Comparison of ENCODE assay signal across 14 cellular contexts in the genomic region with DNA sequence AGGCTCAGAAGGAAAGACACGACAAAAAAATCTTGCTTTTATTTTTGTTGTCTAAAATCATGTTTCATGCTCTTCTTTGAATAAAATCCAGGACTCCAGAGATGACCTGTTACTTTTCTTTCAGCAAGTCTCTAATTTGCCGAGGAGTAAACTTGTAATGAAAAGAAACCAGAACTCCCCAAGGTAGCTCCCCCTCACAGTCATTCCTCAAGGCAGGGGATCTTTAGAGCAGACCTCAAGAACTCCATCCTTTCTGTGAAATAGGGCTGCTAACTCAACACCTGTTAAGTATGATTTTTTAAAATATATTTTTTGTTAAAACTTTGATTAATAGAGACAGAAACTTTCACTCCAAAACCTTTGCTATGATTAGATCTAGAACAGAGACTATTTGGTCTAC.
DNase-seq lines count a peak whose midpoint lies in the region; ATAC-seq, FAIRE-seq and TF ChIP-seq lines count a peak whose summit lies in the region.
"Had no signal": no experiment of that assay in that cellular context is flagged by ENCODE, and none has a peak within 500 bp of the region (broad histone marks: within the 10 kb centered on the region; RNA-seq: fewer than 3 reads in every experiment).

No MANE protein-coding gene starts in this region.

- TF ChIP-seq POLR2A in A549 (IDR thresholded peaks at IDR 0.05; ENCODE audit: low read length) (no peak), GM18505 (IDR thresholded peaks at IDR 0.05; ENCODE audit: borderline replicate concordance, extremely low read depth, insufficient read depth, insufficient read length) (no peak)

- H3K36me3 Mint-ChIP-seq in GM23338 (ENCODE audit: low read depth), result no peaks in the 10 kb centered on the region
- no peaks in the 10 kb centered on the region for H3K36me3 Mint-ChIP-seq in nephron (ENCODE audit: low read depth)
- no peaks in the 10 kb centered on the region for H3K36me3 Mint-ChIP-seq in CD4-positive, alpha-beta memory T cell
- H3K36me3 Mint-ChIP-seq: natural killer cell treated with Interleukin-12 subunit alpha and Interleukin-12 subunit beta and Interleukin-15 and Interleukin-18, amount 100 ng/mL, for 72 hours had no signal

- no peaks in the 10 kb centered on the region for H3K9me3 ChIP-seq in A549
- no peaks in the 10 kb centered on the region for H3K9me3 ChIP-seq in adipocyte (ENCODE audit: control insufficient read depth, low read length)
- no peaks in the 10 kb centered on the region for H3K9me3 ChIP-seq in CD4-positive, alpha-beta memory T cell (ENCODE audit: control insufficient read depth in 1 of 2, low read length in 2 of 2)
- H3K9me3 ChIP-seq: adrenal gland, esophagus squamous epithelium, HAP-1 had no signal

- ATAC-seq in A549 (peak in 1 of 2 experiments; percentile 18; a peak in 2 of 6 replicates), GM23338 (no peak), HG03280 (IDR thresholded peaks at IDR 0.05; ENCODE audit: unreplicated experiment) (no peak), GM18505 (IDR thresholded peaks at IDR 0.05; ENCODE audit: unreplicated experiment) (no peak)
- ATAC-seq: natural killer cell treated with Interleukin-12 subunit alpha and Interleukin-12 subunit beta and Interleukin-15 and Interleukin-18, amount 100 ng/mL, for 72 hours had no signal

- DNase-seq in A549 (ENCODE audit: low read depth in 1 of 2, low spot score in 1 of 2) (no peak), GM23338 (ENCODE audit: low spot score) (no peak), adipocyte (ENCODE audit: low read depth) (no peak), NCI-H748 (lab: John Stamatoyannopoulos, UW; ENCODE audit: unreplicated experiment) (no peak)
- DNase-seq in CD4-positive, alpha-beta memory T cell, result no peak
- DNase-seq: activated CD4-positive, alpha-beta T cell treated with anti-CD3 and anti-CD28 coated beads, Interleukin-2, amount 50 U/mL, for 1 hour had no signal

- H3K36me3 ChIP-seq in GM23338 (ENCODE audit: insufficient read depth) (no peaks in the 10 kb centered on the region), adipocyte (ENCODE audit: control insufficient read depth, insufficient read depth, low read length, severe bottlenecking) (no peaks in the 10 kb centered on the region)
- no peaks in the 10 kb centered on the region for H3K36me3 ChIP-seq in CD4-positive, alpha-beta memory T cell (ENCODE audit: insufficient read depth, low read length)
- H3K36me3 ChIP-seq: adrenal gland, esophagus squamous epithelium, HAP-1 had no signal

- H3K27me3 ChIP-seq in GM23338 (ENCODE audit: insufficient read depth) (no peaks in the 10 kb centered on the region), adipocyte (replicated peaks; ENCODE audit: control insufficient read depth, insufficient read depth, low read length) (peaks cover 12% of the 10 kb centered on the region)
- no peaks in the 10 kb centered on the region for H3K27me3 ChIP-seq in CD4-positive, alpha-beta memory T cell (ENCODE audit: insufficient read depth, low read length)
- H3K27me3 ChIP-seq: adrenal gland, esophagus squamous epithelium had no signal

- H3K4me1 ChIP-seq in A549 (peaks cover 23% of the 10 kb centered on the region), GM23338 (ENCODE audit: insufficient read depth) (0 out of 2 replicates have a peak, but pooled peaks cover 4% of the 10 kb centered on the region), adipocyte (ENCODE audit: control insufficient read depth, insufficient read depth, low read length) (peaks cover 15% of the 10 kb centered on the region)
- no peaks in the 10 kb centered on the region for H3K4me1 ChIP-seq in CD4-positive, alpha-beta memory T cell (ENCODE audit: insufficient read depth, low read length)
- H3K4me1 ChIP-seq: adrenal gland, HAP-1 had no signal

- WGBS in A549 (ENCODE audit: missing lambda C conversion rate), result 85% methylated on average over 2 of the region's 2 CpGs

- TF ChIP-seq CTCF in A549 (IDR thresholded peaks at IDR 0.05) (no peak), GM23338 (conservative IDR thresholded peaks at IDR 0.05; ENCODE audit: low read depth in 2 of 2) (no peak), nephron (IDR thresholded peaks at IDR 0.05; ENCODE audit: unreplicated experiment in 3 of 3) (no peak)

- peaks cover 5% of the 10 kb centered on the region for H3K27me3 Mint-ChIP-seq in GM23338 (ENCODE audit: insufficient read depth, low read depth, poor library complexity)
- peaks cover 12% of the 10 kb centered on the region for H3K27me3 Mint-ChIP-seq in nephron (ENCODE audit: low read depth)
- peaks cover 5 to 15% of the 10 kb centered on the region in 2 donors for H3K27me3 Mint-ChIP-seq in CD4-positive, alpha-beta memory T cell

- H3K27ac Mint-ChIP-seq in GM23338, result no peak overlapping the region
- H3K27ac Mint-ChIP-seq in nephron, result peak overlapping the region; percentile 85 to 94 (median 88)
- peak overlapping the region in 1 of 7 donors; percentile 62 for H3K27ac Mint-ChIP-seq in CD4-positive, alpha-beta memory T cell
- H3K27ac Mint-ChIP-seq: dendritic cell treated with granulocyte-macrophage colony-stimulating factor and Interleukin-4, amounts not matched to agents 40 ng/mL and 50 ng/mL, for 4 days; natural killer cell treated with Interleukin-12 subunit alpha and Interleukin-12 subunit beta and Interleukin-15 and Interleukin-18, amount 100 ng/mL, for 72 hours had no signal

- no peaks in the 10 kb centered on the region for H3K9me2 ChIP-seq in GM23338 (ENCODE audit: insufficient read depth)

- TF ChIP-seq EP300 in A549 (IDR thresholded peaks at IDR 0.05), result no peak

- CTCF ChIA-PET in A549 (lab: Yijun Ruan, JAX), result interaction anchor here (0.5 to 18.8 kb wide), 85 partner anchors 9 to 884 kb away, joined by 3 to 840 read pairs (median 5); a partner anchor contains a TSS
- CTCF ChIA-PET in CD4-positive, alpha-beta memory T cell (lab: Charles Lee; ENCODE audit: partially characterized antibody), result interaction anchor here (1.1 kb wide), 1 partner anchor 128 kb away, joined by 3 read pairs; no protein-coding TSS in a partner anchor

- H3K4me3 ChIP-seq in A549, result no peak overlapping the region
- no peak overlapping the region for H3K4me3 ChIP-seq in GM23338
- no peak overlapping the region for H3K4me3 ChIP-seq in adipocyte (ENCODE audit: low read length)
- no peak overlapping the region for H3K4me3 ChIP-seq in CD4-positive, alpha-beta memory T cell (ENCODE audit: low read length in 2 of 2)
- H3K4me3 ChIP-seq: adrenal gland, esophagus squamous epithelium, HAP-1 had no signal

- no peaks in the 10 kb centered on the region for H3K79me2 ChIP-seq in GM23338 (replicated peaks; ENCODE audit: insufficient read depth)

- no peaks in the 10 kb centered on the region for H4K20me1 ChIP-seq in GM23338 (replicated peaks; ENCODE audit: insufficient read depth)

- no peak overlapping the region for H3K4me3 Mint-ChIP-seq in GM23338
- H3K4me3 Mint-ChIP-seq in nephron, result no peak overlapping the region
- H3K4me3 Mint-ChIP-seq in CD4-positive, alpha-beta memory T cell, result no peak overlapping the region
- H3K4me3 Mint-ChIP-seq: dendritic cell treated with granulocyte-macrophage colony-stimulating factor and Interleukin-4, amounts not matched to agents 40 ng/mL and 50 ng/mL, for 4 days; natural killer cell treated with Interleukin-12 subunit alpha and Interleukin-12 subunit beta and Interleukin-15 and Interleukin-18, amount 100 ng/mL, for 72 hours had no signal

- H3K9me3 Mint-ChIP-seq in GM23338 (no peaks in the 10 kb centered on the region), nephron (no peaks in the 10 kb centered on the region)
- no peaks in the 10 kb centered on the region for H3K9me3 Mint-ChIP-seq in CD4-positive, alpha-beta memory T cell
- H3K9me3 Mint-ChIP-seq: dendritic cell treated with granulocyte-macrophage colony-stimulating factor and Interleukin-4, amounts not matched to agents 40 ng/mL and 50 ng/mL, for 4 days; natural killer cell treated with Interleukin-12 subunit alpha and Interleukin-12 subunit beta and Interleukin-15 and Interleukin-18, amount 100 ng/mL, for 72 hours had no signal

- POLR2A ChIA-PET in A549 (lab: Yijun Ruan, JAX), result interaction anchor here (0.7 kb wide), 1 partner anchor 372 kb away, joined by 3 read pairs; no protein-coding TSS in a partner anchor
- POLR2A ChIA-PET in CD4-positive, alpha-beta memory T cell (lab: Charles Lee; ENCODE audit: partially characterized antibody), result no interaction called here

- no peak for TF ChIP-seq RAD21 in A549 (conservative IDR thresholded peaks at IDR 0.05 in 1 of 2, IDR thresholded peaks at IDR 0.05 in 1 of 2)

- H3K4me2 ChIP-seq in A549, result peak overlapping the region; percentile 8; the same call in 1 of the 3 replicates
- no peak overlapping the region for H3K4me2 ChIP-seq in GM23338

- no peaks in the 10 kb centered on the region for H3F3A ChIP-seq in GM23338 (replicated peaks; ENCODE audit: low read depth)

- H3K4me1 Mint-ChIP-seq in GM23338 (peaks cover 8% of the 10 kb centered on the region), nephron (peaks cover 28% of the 10 kb centered on the region)
- H3K4me1 Mint-ChIP-seq in CD4-positive, alpha-beta memory T cell, result peaks cover 0 to 2% (median 0%) of the 10 kb centered on the region in 4 donors

- peak overlapping the region; percentile 65 for H3K9ac ChIP-seq in adipocyte (ENCODE audit: low read length)

- intact Hi-C loops in CD4-positive, alpha-beta memory T cell (cut with micrococcal nuclease), result no loop called here

- no peak for FAIRE-seq in A549 (lab: Jason Lieb, UNC)

- H2AFZ ChIP-seq in GM23338, result 0 out of 2 replicates have a peak overlapping the region, but pooled peaks have one; percentile 80

- H3K27ac ChIP-seq in A549, result peak overlapping the region; percentile 55 to 74; a peak in 5 of 6 replicates
- no peak overlapping the region for H3K27ac ChIP-seq in GM23338 (ENCODE audit: low read depth)
- no peak overlapping the region for H3K27ac ChIP-seq in CD4-positive, alpha-beta memory T cell (ENCODE audit: low read depth, low read length)
- H3K27ac ChIP-seq: adrenal gland had no signal

TF ChIP-seq in A549, 52 proteins besides CTCF, POLR2A, EP300 and RAD21:
- no peak for TF ChIP-seq NR3C1 (IDR thresholded peaks at IDR 0.05)

TF ChIP-seq in GM23338, 12 proteins besides CTCF, POLR2A, EP300 and RAD21:
- TF ChIP-seq POLR2AphosphoS5 (IDR thresholded peaks at IDR 0.05; ENCODE audit: low read depth), result no peak

Comparison
In these comparisons a context has a peak if more than half of its experiments do, and no peak if none do; other contexts are left out.
1. H3K27ac ChIP-seq: peak in A549 (2 of 2); none in GM23338 (single experiment) and CD4-positive, alpha-beta memory T cell (single experiment).